1 cellular context compared by ENCODE assay signal in the genomic region with DNA sequence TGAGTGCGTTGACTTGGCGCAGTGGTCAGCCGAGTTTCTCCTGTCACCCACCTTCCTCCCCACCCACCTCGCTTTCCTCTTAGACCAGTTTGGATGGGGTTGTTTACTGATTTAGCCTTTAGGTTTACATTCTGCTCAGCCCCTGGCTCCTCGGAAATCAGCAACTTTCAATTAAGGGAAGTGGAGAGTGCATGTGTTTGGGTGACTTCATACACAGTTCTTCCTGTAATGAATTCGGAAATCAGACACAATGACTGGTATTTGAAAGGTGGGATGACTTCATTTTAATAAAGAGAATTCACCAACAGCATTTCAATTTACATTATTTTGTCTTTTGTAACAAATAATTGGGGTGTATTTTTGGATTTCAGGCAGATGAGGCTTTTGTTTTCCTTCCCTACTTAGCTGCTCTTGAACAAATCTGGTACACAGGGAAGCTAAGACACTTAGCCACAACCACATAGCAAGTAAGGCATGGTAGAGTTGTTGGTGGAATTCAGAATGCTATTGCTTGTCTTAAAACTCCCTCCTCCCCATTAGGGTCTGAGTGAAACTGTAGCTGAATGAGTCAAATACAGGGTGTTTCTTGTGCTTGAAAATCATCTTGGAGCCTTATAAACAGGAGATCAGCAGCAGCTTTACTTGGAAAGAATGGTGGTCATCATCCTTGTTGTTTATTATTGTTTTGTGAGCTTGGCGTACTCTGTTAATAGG.
TF ChIP-seq lines count a peak whose summit lies in the region.

No MANE protein-coding gene starts in this region.

TF ChIP-seq in K562, 482 proteins besides CTCF, POLR2A, EP300 and RAD21 (continued from another document):
- TF ChIP-seq, protein P1, sequence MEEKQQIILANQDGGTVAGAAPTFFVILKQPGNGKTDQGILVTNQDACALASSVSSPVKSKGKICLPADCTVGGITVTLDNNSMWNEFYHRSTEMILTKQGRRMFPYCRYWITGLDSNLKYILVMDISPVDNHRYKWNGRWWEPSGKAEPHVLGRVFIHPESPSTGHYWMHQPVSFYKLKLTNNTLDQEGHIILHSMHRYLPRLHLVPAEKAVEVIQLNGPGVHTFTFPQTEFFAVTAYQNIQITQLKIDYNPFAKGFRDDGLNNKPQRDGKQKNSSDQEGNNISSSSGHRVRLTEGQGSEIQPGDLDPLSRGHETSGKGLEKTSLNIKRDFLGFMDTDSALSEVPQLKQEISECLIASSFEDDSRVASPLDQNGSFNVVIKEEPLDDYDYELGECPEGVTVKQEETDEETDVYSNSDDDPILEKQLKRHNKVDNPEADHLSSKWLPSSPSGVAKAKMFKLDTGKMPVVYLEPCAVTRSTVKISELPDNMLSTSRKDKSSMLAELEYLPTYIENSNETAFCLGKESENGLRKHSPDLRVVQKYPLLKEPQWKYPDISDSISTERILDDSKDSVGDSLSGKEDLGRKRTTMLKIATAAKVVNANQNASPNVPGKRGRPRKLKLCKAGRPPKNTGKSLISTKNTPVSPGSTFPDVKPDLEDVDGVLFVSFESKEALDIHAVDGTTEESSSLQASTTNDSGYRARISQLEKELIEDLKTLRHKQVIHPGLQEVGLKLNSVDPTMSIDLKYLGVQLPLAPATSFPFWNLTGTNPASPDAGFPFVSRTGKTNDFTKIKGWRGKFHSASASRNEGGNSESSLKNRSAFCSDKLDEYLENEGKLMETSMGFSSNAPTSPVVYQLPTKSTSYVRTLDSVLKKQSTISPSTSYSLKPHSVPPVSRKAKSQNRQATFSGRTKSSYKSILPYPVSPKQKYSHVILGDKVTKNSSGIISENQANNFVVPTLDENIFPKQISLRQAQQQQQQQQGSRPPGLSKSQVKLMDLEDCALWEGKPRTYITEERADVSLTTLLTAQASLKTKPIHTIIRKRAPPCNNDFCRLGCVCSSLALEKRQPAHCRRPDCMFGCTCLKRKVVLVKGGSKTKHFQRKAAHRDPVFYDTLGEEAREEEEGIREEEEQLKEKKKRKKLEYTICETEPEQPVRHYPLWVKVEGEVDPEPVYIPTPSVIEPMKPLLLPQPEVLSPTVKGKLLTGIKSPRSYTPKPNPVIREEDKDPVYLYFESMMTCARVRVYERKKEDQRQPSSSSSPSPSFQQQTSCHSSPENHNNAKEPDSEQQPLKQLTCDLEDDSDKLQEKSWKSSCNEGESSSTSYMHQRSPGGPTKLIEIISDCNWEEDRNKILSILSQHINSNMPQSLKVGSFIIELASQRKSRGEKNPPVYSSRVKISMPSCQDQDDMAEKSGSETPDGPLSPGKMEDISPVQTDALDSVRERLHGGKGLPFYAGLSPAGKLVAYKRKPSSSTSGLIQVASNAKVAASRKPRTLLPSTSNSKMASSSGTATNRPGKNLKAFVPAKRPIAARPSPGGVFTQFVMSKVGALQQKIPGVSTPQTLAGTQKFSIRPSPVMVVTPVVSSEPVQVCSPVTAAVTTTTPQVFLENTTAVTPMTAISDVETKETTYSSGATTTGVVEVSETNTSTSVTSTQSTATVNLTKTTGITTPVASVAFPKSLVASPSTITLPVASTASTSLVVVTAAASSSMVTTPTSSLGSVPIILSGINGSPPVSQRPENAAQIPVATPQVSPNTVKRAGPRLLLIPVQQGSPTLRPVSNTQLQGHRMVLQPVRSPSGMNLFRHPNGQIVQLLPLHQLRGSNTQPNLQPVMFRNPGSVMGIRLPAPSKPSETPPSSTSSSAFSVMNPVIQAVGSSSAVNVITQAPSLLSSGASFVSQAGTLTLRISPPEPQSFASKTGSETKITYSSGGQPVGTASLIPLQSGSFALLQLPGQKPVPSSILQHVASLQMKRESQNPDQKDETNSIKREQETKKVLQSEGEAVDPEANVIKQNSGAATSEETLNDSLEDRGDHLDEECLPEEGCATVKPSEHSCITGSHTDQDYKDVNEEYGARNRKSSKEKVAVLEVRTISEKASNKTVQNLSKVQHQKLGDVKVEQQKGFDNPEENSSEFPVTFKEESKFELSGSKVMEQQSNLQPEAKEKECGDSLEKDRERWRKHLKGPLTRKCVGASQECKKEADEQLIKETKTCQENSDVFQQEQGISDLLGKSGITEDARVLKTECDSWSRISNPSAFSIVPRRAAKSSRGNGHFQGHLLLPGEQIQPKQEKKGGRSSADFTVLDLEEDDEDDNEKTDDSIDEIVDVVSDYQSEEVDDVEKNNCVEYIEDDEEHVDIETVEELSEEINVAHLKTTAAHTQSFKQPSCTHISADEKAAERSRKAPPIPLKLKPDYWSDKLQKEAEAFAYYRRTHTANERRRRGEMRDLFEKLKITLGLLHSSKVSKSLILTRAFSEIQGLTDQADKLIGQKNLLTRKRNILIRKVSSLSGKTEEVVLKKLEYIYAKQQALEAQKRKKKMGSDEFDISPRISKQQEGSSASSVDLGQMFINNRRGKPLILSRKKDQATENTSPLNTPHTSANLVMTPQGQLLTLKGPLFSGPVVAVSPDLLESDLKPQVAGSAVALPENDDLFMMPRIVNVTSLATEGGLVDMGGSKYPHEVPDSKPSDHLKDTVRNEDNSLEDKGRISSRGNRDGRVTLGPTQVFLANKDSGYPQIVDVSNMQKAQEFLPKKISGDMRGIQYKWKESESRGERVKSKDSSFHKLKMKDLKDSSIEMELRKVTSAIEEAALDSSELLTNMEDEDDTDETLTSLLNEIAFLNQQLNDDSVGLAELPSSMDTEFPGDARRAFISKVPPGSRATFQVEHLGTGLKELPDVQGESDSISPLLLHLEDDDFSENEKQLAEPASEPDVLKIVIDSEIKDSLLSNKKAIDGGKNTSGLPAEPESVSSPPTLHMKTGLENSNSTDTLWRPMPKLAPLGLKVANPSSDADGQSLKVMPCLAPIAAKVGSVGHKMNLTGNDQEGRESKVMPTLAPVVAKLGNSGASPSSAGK (IDR thresholded peaks at IDR 0.05): no peak
- TF ChIP-seq NFRKB (IDR thresholded peaks at IDR 0.05; ENCODE audit: low read depth) (no peak), JUN (IDR thresholded peaks at IDR 0.05; ENCODE audit: borderline replicate concordance, low read depth, low read length) (no peak), JUN (CRISPR knock-in tag; IDR thresholded peaks at IDR 0.05; ENCODE audit: borderline replicate concordance) (peak; percentile 74; the same call in 1 of the 2 replicates), ZBTB1 (CRISPR knock-in tag; IDR thresholded peaks at IDR 0.05; ENCODE audit: borderline replicate concordance, low read depth) (0 out of 2 replicates have a peak, but pooled peaks have one; percentile 4), U2AF1 (optimal IDR thresholded peaks at IDR 0.05; ENCODE audit: low read depth, low read length) (no peak), MIER1 (IDR thresholded peaks at IDR 0.05; ENCODE audit: low read depth) (no peak), ZFP30 (CRISPR knock-in tag; IDR thresholded peaks at IDR 0.05; ENCODE audit: borderline replicate concordance) (no peak), ZNF583 (CRISPR knock-in tag; IDR thresholded peaks at IDR 0.05) (no peak), FOXK1 (CRISPR knock-in tag; IDR thresholded peaks at IDR 0.05; ENCODE audit: borderline replicate concordance) (peak; percentile 68; the same call in 1 of the 2 replicates), CREM (IDR thresholded peaks at IDR 0.05; ENCODE audit: low read depth) (0 out of 2 replicates have a peak, but pooled peaks have one; percentile 4), RBM34 (IDR thresholded peaks at IDR 0.05; ENCODE audit: borderline replicate concordance, insufficient read depth, low read length) (no peak), GATAD2A (IDR thresholded peaks at IDR 0.05) (no peak), RUNX1 (IDR thresholded peaks at IDR 0.05; ENCODE audit: low read depth) (no peak)
- TF ChIP-seq, protein P2, sequence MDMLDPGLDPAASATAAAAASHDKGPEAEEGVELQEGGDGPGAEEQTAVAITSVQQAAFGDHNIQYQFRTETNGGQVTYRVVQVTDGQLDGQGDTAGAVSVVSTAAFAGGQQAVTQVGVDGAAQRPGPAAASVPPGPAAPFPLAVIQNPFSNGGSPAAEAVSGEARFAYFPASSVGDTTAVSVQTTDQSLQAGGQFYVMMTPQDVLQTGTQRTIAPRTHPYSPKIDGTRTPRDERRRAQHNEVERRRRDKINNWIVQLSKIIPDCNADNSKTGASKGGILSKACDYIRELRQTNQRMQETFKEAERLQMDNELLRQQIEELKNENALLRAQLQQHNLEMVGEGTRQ (CRISPR knock-in tag; IDR thresholded peaks at IDR 0.05): no peak
- TF ChIP-seq, protein P3, sequence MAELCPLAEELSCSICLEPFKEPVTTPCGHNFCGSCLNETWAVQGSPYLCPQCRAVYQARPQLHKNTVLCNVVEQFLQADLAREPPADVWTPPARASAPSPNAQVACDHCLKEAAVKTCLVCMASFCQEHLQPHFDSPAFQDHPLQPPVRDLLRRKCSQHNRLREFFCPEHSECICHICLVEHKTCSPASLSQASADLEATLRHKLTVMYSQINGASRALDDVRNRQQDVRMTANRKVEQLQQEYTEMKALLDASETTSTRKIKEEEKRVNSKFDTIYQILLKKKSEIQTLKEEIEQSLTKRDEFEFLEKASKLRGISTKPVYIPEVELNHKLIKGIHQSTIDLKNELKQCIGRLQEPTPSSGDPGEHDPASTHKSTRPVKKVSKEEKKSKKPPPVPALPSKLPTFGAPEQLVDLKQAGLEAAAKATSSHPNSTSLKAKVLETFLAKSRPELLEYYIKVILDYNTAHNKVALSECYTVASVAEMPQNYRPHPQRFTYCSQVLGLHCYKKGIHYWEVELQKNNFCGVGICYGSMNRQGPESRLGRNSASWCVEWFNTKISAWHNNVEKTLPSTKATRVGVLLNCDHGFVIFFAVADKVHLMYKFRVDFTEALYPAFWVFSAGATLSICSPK (IDR thresholded peaks at IDR 0.05; ENCODE audit: borderline replicate concordance): 0 out of 2 replicates have a peak, but pooled peaks have one; percentile 1
- TF ChIP-seq, protein P4, sequence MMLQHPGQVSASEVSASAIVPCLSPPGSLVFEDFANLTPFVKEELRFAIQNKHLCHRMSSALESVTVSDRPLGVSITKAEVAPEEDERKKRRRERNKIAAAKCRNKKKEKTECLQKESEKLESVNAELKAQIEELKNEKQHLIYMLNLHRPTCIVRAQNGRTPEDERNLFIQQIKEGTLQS (IDR thresholded peaks at IDR 0.05): peak; percentile 42; the same call in 1 of the 2 replicates
- TF ChIP-seq, protein P4 (CRISPR knock-in tag; conservative IDR thresholded peaks at IDR 0.05): no peak
